ENCODE assay signal across 13 cellular contexts in the genomic region with DNA sequence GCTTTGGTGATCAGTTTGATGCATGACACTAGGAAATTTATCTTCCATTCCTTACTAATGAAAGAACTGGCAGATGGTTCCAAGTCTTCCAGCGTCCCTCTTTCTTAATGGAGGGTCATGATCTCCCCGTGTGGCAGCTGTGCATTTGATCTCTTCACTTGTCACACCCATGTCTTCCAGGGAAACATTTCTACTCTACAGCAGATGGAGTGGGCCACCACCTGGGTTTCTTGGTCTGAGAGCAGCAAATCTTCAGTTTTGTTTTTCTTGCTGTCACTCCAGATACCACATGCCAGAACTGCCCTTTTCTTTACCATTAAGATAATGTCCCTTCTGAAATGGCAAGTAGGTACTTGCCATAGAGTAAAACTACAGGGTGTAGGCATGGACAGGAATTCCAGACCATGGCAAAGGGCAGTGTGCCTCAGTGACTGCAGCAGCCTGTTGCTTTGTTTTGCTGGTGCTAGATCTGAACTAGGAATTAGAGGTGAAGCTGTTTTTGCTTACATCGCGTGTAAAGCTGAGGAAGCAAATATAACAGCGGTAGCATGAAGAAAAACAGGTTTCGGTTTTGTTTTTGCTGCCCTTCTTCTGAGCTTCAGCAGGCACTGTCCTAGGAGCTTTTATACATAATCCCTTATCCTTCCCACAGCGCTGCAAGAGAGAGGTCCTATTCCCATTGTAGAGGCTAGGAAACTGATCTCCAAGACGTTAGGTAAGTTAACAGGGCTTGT. TPM values are rescaled to one million over a fixed set of nuclear protein-coding genes. Genes with fewer than 3 reads are reported as not detected.
DNase-seq lines count a peak whose midpoint lies in the region; ATAC-seq and TF ChIP-seq lines count a peak whose summit lies in the region.
"Had no signal": no experiment of that assay in that cellular context is flagged by ENCODE, and none has a peak within 500 bp of the region (broad histone marks: within the 10 kb centered on the region; RNA-seq: fewer than 3 reads in every experiment).

No MANE protein-coding gene starts in this region.

- peak; percentile 47 for ATAC-seq in HG02884 (IDR thresholded peaks at IDR 0.05; ENCODE audit: unreplicated experiment)
- ATAC-seq in naive thymus-derived CD8-positive, alpha-beta T cell = no peak

- H3K27ac Mint-ChIP-seq in endothelial cell (ENCODE audit: unreplicated experiment) = no peak overlapping the region
- H3K27ac Mint-ChIP-seq in naive thymus-derived CD8-positive, alpha-beta T cell = peak overlapping the region in 1 of 10 donors; percentile 10
- H3K27ac Mint-ChIP-seq: activated naive CD8-positive, alpha-beta T cell had no signal

- no peaks in the 10 kb centered on the region for H3K9me3 ChIP-seq in SJCRH30 (replicated peaks)
- no peaks in the 10 kb centered on the region for H3K9me3 ChIP-seq in fibroblast of lung (ENCODE audit: control insufficient read depth, insufficient read depth, low read depth, low read length)
- no peaks in the 10 kb centered on the region for H3K9me3 ChIP-seq in stomach

- no peak overlapping the region for H3K9ac ChIP-seq in fibroblast of lung (ENCODE audit: insufficient read depth, low read length)

- H4K20me1 ChIP-seq in fibroblast of lung (ENCODE audit: control insufficient read depth, extremely low read depth, insufficient read depth, low read length) = no peaks in the 10 kb centered on the region

- H2AFZ ChIP-seq in fibroblast of lung (ENCODE audit: low read length) = no peak overlapping the region

- H3K79me2 ChIP-seq in fibroblast of lung (ENCODE audit: control insufficient read depth, insufficient read depth, low read length) = no peaks in the 10 kb centered on the region

- 69 to 79% (median 75%) methylated on average over 8 of the region's 8 CpGs for WGBS in stomach, 5 donors

- peak overlapping the region; percentile 83 for H3K27ac ChIP-seq in SJCRH30
- peak overlapping the region; percentile 73 for H3K27ac ChIP-seq in fibroblast of lung (ENCODE audit: insufficient read depth, low read length)
- peak overlapping the region; percentile 64 to 94 (median 88) for H3K27ac ChIP-seq in stomach

- H3K4me3 ChIP-seq in SJCRH30 (no peak overlapping the region), fibroblast of lung (replicated peaks in 1 of 4; ENCODE audit: control extremely low read depth in 1 of 4, insufficient read depth in 1 of 4, low read depth in 3 of 4, low read length in 4 of 4) (no peak overlapping the region), stomach (no peak overlapping the region)

- H3K27me3 ChIP-seq in SJCRH30 = no peaks in the 10 kb centered on the region
- H3K27me3 ChIP-seq in fibroblast of lung (ENCODE audit: control insufficient read depth, insufficient read depth, low read length) = no peaks in the 10 kb centered on the region
- no peaks in the 10 kb centered on the region for H3K27me3 ChIP-seq in stomach

- TF ChIP-seq CTCF in fibroblast of lung (conservative IDR thresholded peaks at IDR 0.05 in 1 of 2, IDR thresholded peaks at IDR 0.05 in 1 of 2; ENCODE audit: low read depth in 1 of 2, low read length in 2 of 2) (no peak), stomach (IDR thresholded peaks at IDR 0.05) (no peak), endothelial cell (IDR thresholded peaks at IDR 0.05; ENCODE audit: unreplicated experiment) (no peak)

- POLR2A ChIA-PET in naive thymus-derived CD8-positive, alpha-beta T cell (lab: Charles Lee) = no interaction called here

- no peak overlapping the region for H3K4me2 ChIP-seq in fibroblast of lung (ENCODE audit: extremely low read depth, insufficient read depth, low read length)

- no peaks in the 10 kb centered on the region for H3K9me3 Mint-ChIP-seq in endothelial cell (ENCODE audit: unreplicated experiment)
- no peaks in the 10 kb centered on the region for H3K9me3 Mint-ChIP-seq in naive thymus-derived CD8-positive, alpha-beta T cell

- no peak for TF ChIP-seq EP300 in stomach (IDR thresholded peaks at IDR 0.05)

- intact Hi-C loops in stomach (cut with DNase I; ENCODE audit: low total_unique reads) = no loop called here

- peaks cover 10% of the 10 kb centered on the region for H3K36me3 Mint-ChIP-seq in endothelial cell (ENCODE audit: low read depth, unreplicated experiment)
- H3K36me3 Mint-ChIP-seq in naive thymus-derived CD8-positive, alpha-beta T cell = peaks cover 0 to 51% (median 12%) of the 10 kb centered on the region in 3 donors

- H3K36me3 ChIP-seq in SJCRH30 = peaks cover 3% of the 10 kb centered on the region; the same call in 1 of the 2 replicates
- H3K36me3 ChIP-seq in fibroblast of lung (ENCODE audit: control insufficient read depth, insufficient read depth, low read length) = peaks cover 9% of the 10 kb centered on the region
- H3K36me3 ChIP-seq in stomach = peaks cover 7 to 50% (median 32%) of the 10 kb centered on the region in 4 donors

- H3K4me1 Mint-ChIP-seq in endothelial cell (ENCODE audit: unreplicated experiment) = no peaks in the 10 kb centered on the region
- peaks cover 0 to 3% (median under 1%) of the 10 kb centered on the region in 4 donors for H3K4me1 Mint-ChIP-seq in naive thymus-derived CD8-positive, alpha-beta T cell

- no peak overlapping the region for H3K4me3 Mint-ChIP-seq in endothelial cell (ENCODE audit: unreplicated experiment)
- H3K4me3 Mint-ChIP-seq in naive thymus-derived CD8-positive, alpha-beta T cell = no peak overlapping the region
- H3K4me3 Mint-ChIP-seq: activated naive CD8-positive, alpha-beta T cell had no signal

- TF ChIP-seq POLR2A in stomach (IDR thresholded peaks at IDR 0.05) = no peak

- H3K4me1 ChIP-seq in SJCRH30 = peaks cover 42% of the 10 kb centered on the region
- peaks cover 36% of the 10 kb centered on the region for H3K4me1 ChIP-seq in fibroblast of lung (ENCODE audit: control insufficient read depth, extremely low read depth, insufficient read depth, low read length)
- H3K4me1 ChIP-seq in stomach = peaks cover 41 to 99% (median 71%) of the 10 kb centered on the region in 4 donors

- peaks cover 3% of the 10 kb centered on the region for H3K27me3 Mint-ChIP-seq in endothelial cell (ENCODE audit: unreplicated experiment)
- H3K27me3 Mint-ChIP-seq in naive thymus-derived CD8-positive, alpha-beta T cell = no peaks in the 10 kb centered on the region
- H3K27me3 Mint-ChIP-seq: activated naive CD8-positive, alpha-beta T cell had no signal

- DNase-seq in SJCRH30 = no peak
- DNase-seq in fibroblast of lung (ENCODE audit: low read depth in 2 of 2) = no peak
- no peak for DNase-seq in stomach
- DNase-seq in endothelial cell (ENCODE audit: low spot score) = no peak
- DNase-seq in naive thymus-derived CD8-positive, alpha-beta T cell = no peak
- DNase-seq in T-helper 1 cell = no peak
- no peak for DNase-seq in NAMALWA (ENCODE audit: low spot score)
- DNase-seq: activated CD4-positive, CD25-positive, alpha-beta regulatory T cell; kidney glomerular epithelial cell; NCI-H1694 treated with DMSO at 0.1 percent for 48 hours had no signal

RNA-seq across cellular contexts. Expression of a gene that starts 20.7 kb away (rescaled TPM):
- total RNA-seq in SJCRH30 (2014; rRNA removed; shearing (Covaris generic)) = 2.1 and 3.4 TPM in 2 replicates
- total RNA-seq in fibroblast of lung = 5.6 and 8.4 TPM in 2 replicates
- 0.80 and 2.5 TPM in 2 replicates for polyA plus RNA-seq in fibroblast of lung
- polyA plus RNA-seq in fibroblast of lung (2012) = 0.92 and 3.7 TPM in 2 replicates
- 0.90 TPM in 1 of 2 replicates, not detected in the other for polyA minus RNA-seq in fibroblast of lung (ENCODE audit: low replicate concordance)
- 100 to 1,000 TPM in 1 of 5 donors, 10 to 100 TPM in 4; 32.1 to 273 (median 55.4) TPM for total RNA-seq in stomach
- polyA plus RNA-seq in stomach = 100 to 1,000 TPM in 2 of 3 donors, 10 to 100 TPM in 1; 77.2 to 140 (median 131) TPM
- total RNA-seq in endothelial cell (ENCODE audit: unreplicated experiment) = 0.15 TPM
- not detected for total RNA-seq in naive thymus-derived CD8-positive, alpha-beta T cell
- polyA plus RNA-seq in naive thymus-derived CD8-positive, alpha-beta T cell = not detected
- total RNA-seq: HT-29 had no signal

RNA-seq across cellular contexts. Expression of a gene that starts 41.1 kb away (rescaled TPM):
- total RNA-seq in SJCRH30 (2014; rRNA removed; shearing (Covaris generic)) = 26.0 and 29.2 TPM in 2 replicates
- total RNA-seq in fibroblast of lung (31.6 and 39.0 TPM in 2 replicates), stomach (100 to 1,000 TPM in 1 of 5 donors, 10 to 100 TPM in 4; 25.7 to 113 (median 37.4) TPM), endothelial cell (ENCODE audit: unreplicated experiment) (27.3 TPM)
- polyA plus RNA-seq in fibroblast of lung (49.5 and 56.1 TPM in 2 replicates), stomach (10 to 100 TPM; 30.8 to 49.0 (median 31.4) TPM)
- polyA plus RNA-seq in fibroblast of lung (2012) = 35.5 and 36.7 TPM in 2 replicates
- polyA minus RNA-seq in fibroblast of lung (ENCODE audit: low replicate concordance) = 17.6 and 21.6 TPM in 2 replicates
- total RNA-seq in naive thymus-derived CD8-positive, alpha-beta T cell = 10 to 100 TPM; 44.9 to 55.0 TPM
- polyA plus RNA-seq in naive thymus-derived CD8-positive, alpha-beta T cell = 10 to 100 TPM; 37.6 to 45.2 (median 40.4) TPM
